ENCODE assay signal across 11 cellular contexts in genomic region chr6:131322121-131322520, GRCh38.
DNase-seq lines count a peak whose midpoint lies in the region; ATAC-seq and TF ChIP-seq lines count a peak whose summit lies in the region.
"Had no signal": no experiment of that assay in that cellular context is flagged by ENCODE, and none has a peak within 500 bp of the region (broad histone marks: within the 10 kb centered on the region; RNA-seq: fewer than 3 reads in every experiment).

No MANE protein-coding gene starts in this region.

- H3K4me3 Mint-ChIP-seq in WTC11, result peak overlapping the region; percentile 25; the same call in 1 of the 2 replicates
- H3K4me3 Mint-ChIP-seq in neural progenitor cell, result no peak overlapping the region
- H3K4me3 Mint-ChIP-seq: B cell; CD4-positive, alpha-beta T cell had no signal

- no peaks in the 10 kb centered on the region for H3K79me2 ChIP-seq in neural progenitor cell (ENCODE audit: low read depth)

- no peak for TF ChIP-seq CTCF in WTC11 (IDR thresholded peaks at IDR 0.05)
- TF ChIP-seq CTCF in neural progenitor cell (IDR thresholded peaks at IDR 0.05), result no peak

- H3K27me3 Mint-ChIP-seq in WTC11 (ENCODE audit: low read depth), result no peaks in the 10 kb centered on the region
- H3K27me3 Mint-ChIP-seq in neural progenitor cell (ENCODE audit: insufficient read depth, low read depth), result peaks cover 2% of the 10 kb centered on the region
- H3K27me3 Mint-ChIP-seq: CD4-positive, alpha-beta T cell had no signal

- H3K36me3 ChIP-seq in H7 (replicated peaks; ENCODE audit: control insufficient read depth, insufficient read depth, low read length), result no peaks in the 10 kb centered on the region; the same call in 1 of the 2 replicates
- peaks cover 3% of the 10 kb centered on the region for H3K36me3 ChIP-seq in iPS-18a (ENCODE audit: control insufficient read depth, low read depth, low read length)
- no peaks in the 10 kb centered on the region for H3K36me3 ChIP-seq in neural progenitor cell

- H3K27ac ChIP-seq in iPS-18a (ENCODE audit: low read length) (peak overlapping the region; percentile 9), neural progenitor cell (no peak overlapping the region)

- H3K4me1 ChIP-seq in iPS-18a (ENCODE audit: control insufficient read depth, low read depth, low read length) (peaks cover 21% of the 10 kb centered on the region), neural progenitor cell (no peaks in the 10 kb centered on the region)

- H3K36me3 Mint-ChIP-seq in WTC11, result peaks cover 19% of the 10 kb centered on the region
- no peaks in the 10 kb centered on the region for H3K36me3 Mint-ChIP-seq in neural progenitor cell
- H3K36me3 Mint-ChIP-seq in activated naive CD4-positive, alpha-beta T cell treated with anti-CD3 and anti-CD28 coated beads, Interleukin-2, amount 50 U/mL, for 72 hours, result peaks cover 2 to 8% of the 10 kb centered on the region in 2 donors

- no peaks in the 10 kb centered on the region for H3K9me3 ChIP-seq in iPS-18a (ENCODE audit: control insufficient read depth, low read depth, low read length)
- H3K9me3 ChIP-seq in neural progenitor cell (ENCODE audit: low read depth), result no peaks in the 10 kb centered on the region

- no peaks in the 10 kb centered on the region for H4K20me1 ChIP-seq in neural progenitor cell (ENCODE audit: low read depth)

- H3K9me3 Mint-ChIP-seq in WTC11 (peaks cover 33% of the 10 kb centered on the region), neural progenitor cell (peaks cover 3% of the 10 kb centered on the region)
- H3K9me3 Mint-ChIP-seq in activated naive CD4-positive, alpha-beta T cell treated with anti-CD3 and anti-CD28 coated beads, Interleukin-2, amount 50 U/mL, for 72 hours, result peaks cover 3 to 4% of the 10 kb centered on the region in 2 donors
- H3K9me3 Mint-ChIP-seq: CD4-positive, alpha-beta T cell had no signal

- peaks cover 35% of the 10 kb centered on the region for H3K4me1 Mint-ChIP-seq in WTC11
- H3K4me1 Mint-ChIP-seq in neural progenitor cell, result peaks cover 3% of the 10 kb centered on the region
- H3K4me1 Mint-ChIP-seq: B cell had no signal

- POLR2A ChIA-PET in WTC11 (lab: Charles Lee), result interaction anchor here (1.0 kb wide), 1 partner anchor 259 kb away, joined by 3 read pairs; the partner anchor contains the start of gene EPB41L2

- H3K27me3 ChIP-seq in H7 (ENCODE audit: control insufficient read depth, insufficient read depth, low read length) (no peaks in the 10 kb centered on the region), iPS-18a (ENCODE audit: control insufficient read depth, insufficient read depth, low read length) (no peaks in the 10 kb centered on the region), neural progenitor cell (no peaks in the 10 kb centered on the region)

- H3K9ac ChIP-seq in iPS-18a (ENCODE audit: low read length) (peak overlapping the region; percentile 38), neural progenitor cell (no peak overlapping the region)

- no peak overlapping the region for H3K4me3 ChIP-seq in H7 (ENCODE audit: insufficient read depth, low read depth, low read length)
- peak overlapping the region; percentile 37 for H3K4me3 ChIP-seq in iPS-18a (ENCODE audit: low read length)
- H3K4me3 ChIP-seq in neural progenitor cell, result no peak overlapping the region

- CTCF ChIA-PET in WTC11 (lab: Charles Lee), result interaction anchor here (0.7 to 0.9 kb wide), 2 partner anchors 138 to 306 kb away, joined by 3 to 4 read pairs; partner anchors contain the start of gene MED23

- H3K4me2 ChIP-seq in neural progenitor cell, result no peak overlapping the region

- peak; percentile 19 for DNase-seq in H7
- DNase-seq in WTC11 (ENCODE audit: low spot score), result no peak
- no peak for DNase-seq in neural progenitor cell (ENCODE audit: low spot score)
- no peak for DNase-seq in activated CD4-positive, CD25-positive, alpha-beta regulatory T cell (lab: John Stamatoyannopoulos, UW)
- DNase-seq in activated naive CD4-positive, alpha-beta T cell treated with anti-CD3 and anti-CD28 coated beads, Interleukin-2, amount 50 U/mL, for 72 hours (ENCODE audit: low spot score in 2 of 2), result no peak
- DNase-seq: CD4-positive, alpha-beta T cell; DMS79 had no signal

- no peak overlapping the region for H2AFZ ChIP-seq in neural progenitor cell (replicated peaks)

- H3K27ac Mint-ChIP-seq in WTC11, result peak overlapping the region; percentile 97
- H3K27ac Mint-ChIP-seq in neural progenitor cell, result no peak overlapping the region
- H3K27ac Mint-ChIP-seq in activated naive CD4-positive, alpha-beta T cell treated with anti-CD3 and anti-CD28 coated beads, Interleukin-2, amount 50 U/mL, for 72 hours, result no peak overlapping the region
- H3K27ac Mint-ChIP-seq: B cell; CD4-positive, alpha-beta T cell had no signal

- no peaks in the 10 kb centered on the region for H3F3A ChIP-seq in neural progenitor cell (ENCODE audit: low read depth)

- ATAC-seq in WTC11 (peak; percentile 50), GM19395 (IDR thresholded peaks at IDR 0.05; ENCODE audit: unreplicated experiment) (no peak)
- ATAC-seq in activated naive CD4-positive, alpha-beta T cell treated with anti-CD3 and anti-CD28 coated beads, Interleukin-2, amount 50 U/mL, for 72 hours, result no peak
- ATAC-seq: HepG2 had no signal

TF ChIP-seq in WTC11, 78 proteins besides CTCF, POLR2A, EP300 and RAD21 (continues in another document):
- TF ChIP-seq ATF6 (CRISPR knock-in tag; IDR thresholded peaks at IDR 0.05), result no peak
- no peak for TF ChIP-seq HMGXB4 (CRISPR knock-in tag; IDR thresholded peaks at IDR 0.05)
- TF ChIP-seq PRRX2 (CRISPR knock-in tag; IDR thresholded peaks at IDR 0.05), result no peak
- no peak for TF ChIP-seq NFE2L1 (CRISPR knock-in tag; IDR thresholded peaks at IDR 0.05)
- no peak for TF ChIP-seq ZNF317 (CRISPR knock-in tag; IDR thresholded peaks at IDR 0.05; ENCODE audit: borderline replicate concordance, low read depth)
- TF ChIP-seq SP1 (CRISPR knock-in tag; conservative IDR thresholded peaks at IDR 0.05), result no peak
- no peak for TF ChIP-seq CREB1 (CRISPR knock-in tag; IDR thresholded peaks at IDR 0.05)
- no peak for TF ChIP-seq ATF2 (CRISPR knock-in tag; IDR thresholded peaks at IDR 0.05; ENCODE audit: borderline replicate concordance, low read depth)
- TF ChIP-seq PREB (CRISPR knock-in tag; IDR thresholded peaks at IDR 0.05; ENCODE audit: borderline replicate concordance), result no peak
- TF ChIP-seq ZNF416 (CRISPR knock-in tag; IDR thresholded peaks at IDR 0.05), result no peak
- no peak for TF ChIP-seq SMAD4 (CRISPR knock-in tag; IDR thresholded peaks at IDR 0.05)
- TF ChIP-seq NFATC4 (CRISPR knock-in tag; IDR thresholded peaks at IDR 0.05), result no peak
- TF ChIP-seq NFYB (CRISPR knock-in tag; conservative IDR thresholded peaks at IDR 0.05; ENCODE audit: low read depth), result no peak
